In genomic region chr4:38105475-38105874, GRCh38 we compare ENCODE assay signal across 1 cellular context.
TF ChIP-seq lines count a peak whose summit lies in the region.

No MANE protein-coding gene starts in this region.

TF ChIP-seq in SK-N-SH, 30 proteins besides CTCF, POLR2A, EP300 and RAD21 (continued from another document):
- TF ChIP-seq REST (IDR thresholded peaks at IDR 0.05; ENCODE audit: low read depth, low read length) (no peak), USF1 (IDR thresholded peaks at IDR 0.05; ENCODE audit: borderline replicate concordance, low read depth) (no peak), MEF2A (IDR thresholded peaks at IDR 0.05; ENCODE audit: borderline replicate concordance, low read depth) (no peak), RXRA (IDR thresholded peaks at IDR 0.05; ENCODE audit: borderline replicate concordance, low read depth) (no peak), NFIC (IDR thresholded peaks at IDR 0.05; ENCODE audit: borderline replicate concordance) (no peak), TAF1 (IDR thresholded peaks at IDR 0.05; ENCODE audit: borderline replicate concordance, low read depth, low read length) (no peak), CHD2 (IDR thresholded peaks at IDR 0.05; ENCODE audit: low read length, partially characterized antibody) (no peak), FOXM1 (IDR thresholded peaks at IDR 0.05; ENCODE audit: low read depth) (no peak)
